10 cellular contexts compared by ENCODE assay signal in the genomic region with DNA sequence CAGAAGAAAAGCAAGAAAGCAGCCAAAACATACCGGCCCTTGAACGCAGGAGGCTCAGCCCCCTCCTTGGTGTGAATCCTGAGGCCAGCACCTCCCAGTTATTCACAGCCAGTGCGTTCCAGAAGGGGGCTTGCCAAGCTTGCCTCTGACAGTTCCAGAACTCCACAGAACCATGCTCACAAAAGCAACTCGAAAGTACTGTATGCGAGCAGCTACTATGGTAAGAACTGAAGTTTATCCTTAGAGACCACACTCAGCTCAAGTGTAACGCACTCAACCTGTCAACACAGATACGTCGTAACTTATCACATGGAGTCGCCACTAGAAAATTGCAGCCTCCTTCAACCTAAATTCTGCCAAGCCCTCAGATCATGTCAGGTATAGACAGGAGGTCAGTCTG. TPM values are rescaled to one million over a fixed set of nuclear protein-coding genes. Genes with fewer than 3 reads are reported as not detected.
DNase-seq lines count a peak whose midpoint lies in the region; ATAC-seq and TF ChIP-seq lines count a peak whose summit lies in the region.
"Had no signal": no experiment of that assay in that cellular context is flagged by ENCODE, and none has a peak within 500 bp of the region (broad histone marks: within the 10 kb centered on the region; RNA-seq: fewer than 3 reads in every experiment).

No MANE protein-coding gene starts in this region.

- no peaks in the 10 kb centered on the region for H3K9me3 Mint-ChIP-seq in CD8-positive, alpha-beta memory T cell
- H3K9me3 Mint-ChIP-seq in osteocyte (ENCODE audit: unreplicated experiment) = no peaks in the 10 kb centered on the region

- peaks cover 0 to 9% (median 0%) of the 10 kb centered on the region in 3 donors for H3K36me3 Mint-ChIP-seq in CD8-positive, alpha-beta memory T cell
- peaks cover 2% of the 10 kb centered on the region for H3K36me3 Mint-ChIP-seq in osteocyte (ENCODE audit: unreplicated experiment)

- peaks cover 56% of the 10 kb centered on the region for H3K79me2 ChIP-seq in PC-3 (ENCODE audit: low read length)

- DNase-seq in CD8-positive, alpha-beta memory T cell = no peak
- peak; percentile 15 for DNase-seq in PC-3
- peak; percentile 83 to 85 for DNase-seq in erythroblast (lab: John Stamatoyannopoulos, UW)
- no peak for DNase-seq in osteocyte (ENCODE audit: extremely low spot score, unreplicated experiment)
- DNase-seq in stimulated activated CD4-positive, alpha-beta T cell treated with anti-CD3 and anti-CD28 coated beads, Interleukin-4, amount 100 ng/mL, for 4 hours = no peak
- DNase-seq in AG08396 (ENCODE audit: low spot score) = no peak
- DNase-seq in HuH-7 (ENCODE audit: low spot score) = no peak
- DNase-seq: effector CD4-positive, alpha-beta T cell; NCI-H510A had no signal

- H3F3A ChIP-seq in PC-3 (ENCODE audit: low read length, unreplicated experiment) = no peaks in the 10 kb centered on the region

- H3K4me3 ChIP-seq in CD8-positive, alpha-beta memory T cell (ENCODE audit: low read length) = peak overlapping the region; percentile 70
- peak overlapping the region; percentile 96 for H3K4me3 ChIP-seq in PC-3 (ENCODE audit: low read length)

- ATAC-seq in PC-3 (peak; percentile 8; the same call in 1 of the 2 replicates), HG03342 (IDR thresholded peaks at IDR 0.05; ENCODE audit: unreplicated experiment) (no peak)

- peaks cover 27 to 41% (median 28%) of the 10 kb centered on the region in 3 donors for H3K4me1 Mint-ChIP-seq in CD8-positive, alpha-beta memory T cell
- peaks cover 15% of the 10 kb centered on the region for H3K4me1 Mint-ChIP-seq in osteocyte (ENCODE audit: unreplicated experiment)

- H3K27ac Mint-ChIP-seq in CD8-positive, alpha-beta memory T cell = peak overlapping the region in 6 of 8 donors; percentile 55 to 93 (median 83)
- peak overlapping the region; percentile 87 for H3K27ac Mint-ChIP-seq in osteocyte (ENCODE audit: unreplicated experiment)

- peak; percentile 67 for TF ChIP-seq POLR2A in erythroblast (IDR thresholded peaks at IDR 0.05; ENCODE audit: low read length)

- CTCF ChIA-PET in CD8-positive, alpha-beta memory T cell (lab: Charles Lee) = interaction anchor here (0.8 to 1.8 kb wide), 2 partner anchors 52 to 162 kb away, joined by 3 to 7 read pairs; partner anchors contain the start of gene CAMSAP1
- CTCF ChIA-PET in PC-3 (lab: Charles Lee) = interaction anchor here (0.7 to 0.8 kb wide), 2 partner anchors 130 to 164 kb away, joined by 3 to 4 read pairs; no protein-coding TSS in a partner anchor

- peak overlapping the region; percentile 79 to 92 (median 86) for H3K4me3 Mint-ChIP-seq in CD8-positive, alpha-beta memory T cell
- H3K4me3 Mint-ChIP-seq in osteocyte (ENCODE audit: unreplicated experiment) = peak overlapping the region; percentile 88

- no peak overlapping the region for H2AFZ ChIP-seq in PC-3 (ENCODE audit: low read length)

- POLR2A ChIA-PET in CD8-positive, alpha-beta memory T cell (lab: Charles Lee) = interaction anchor here (0.7 kb wide), 1 partner anchor 51 kb away, joined by 3 read pairs; no protein-coding TSS in a partner anchor
- POLR2A ChIA-PET in PC-3 (lab: Charles Lee; ENCODE audit: unreplicated experiment) = no interaction called here

- no peaks in the 10 kb centered on the region for H3K9me3 ChIP-seq in CD8-positive, alpha-beta memory T cell (ENCODE audit: low read length)
- no peaks in the 10 kb centered on the region for H3K9me3 ChIP-seq in PC-3 (ENCODE audit: low read length)

- no peaks in the 10 kb centered on the region for H3K27me3 ChIP-seq in CD8-positive, alpha-beta memory T cell (ENCODE audit: insufficient read depth, low read length, poor library complexity, severe bottlenecking)
- no peaks in the 10 kb centered on the region for H3K27me3 ChIP-seq in PC-3 (ENCODE audit: low read length)

- H3K4me1 ChIP-seq in CD8-positive, alpha-beta memory T cell (ENCODE audit: insufficient read depth, low read length) = peaks cover 16% of the 10 kb centered on the region
- H3K4me1 ChIP-seq in PC-3 (ENCODE audit: insufficient read depth, low read length) = peaks cover 10% of the 10 kb centered on the region

- peak overlapping the region; percentile 83 for H3K27ac ChIP-seq in CD8-positive, alpha-beta memory T cell (ENCODE audit: low read depth, low read length)
- no peak overlapping the region for H3K27ac ChIP-seq in PC-3 (ENCODE audit: low read length)

- peaks cover 7% of the 10 kb centered on the region; the same call in 1 of the 2 replicates for H4K20me1 ChIP-seq in PC-3 (ENCODE audit: low read length)

- no peaks in the 10 kb centered on the region for H3K27me3 Mint-ChIP-seq in CD8-positive, alpha-beta memory T cell
- H3K27me3 Mint-ChIP-seq in osteocyte (ENCODE audit: unreplicated experiment) = peaks cover 15% of the 10 kb centered on the region

- peak overlapping the region; percentile 100 for H3K4me2 ChIP-seq in PC-3 (ENCODE audit: low read length)

- H3K9me2 ChIP-seq in PC-3 (replicated peaks; ENCODE audit: low read length) = no peaks in the 10 kb centered on the region

- H3K9ac ChIP-seq in PC-3 (ENCODE audit: low read length) = peak overlapping the region; percentile 81

- H3K36me3 ChIP-seq in CD8-positive, alpha-beta memory T cell (ENCODE audit: insufficient read depth, low read length) = peaks cover 2% of the 10 kb centered on the region
- H3K36me3 ChIP-seq in PC-3 (ENCODE audit: low read depth, low read length) = no peaks in the 10 kb centered on the region

- intact Hi-C loops in PC-3 (cut with micrococcal nuclease) = loop anchor here (5.0 kb wide), 1 partner anchor 53 kb away; the partner anchor contains the start of gene CAMSAP1

- no peak for TF ChIP-seq CTCF in PC-3 (conservative IDR thresholded peaks at IDR 0.05; ENCODE audit: low read depth, low read length)
- no peak for TF ChIP-seq CTCF in osteocyte (IDR thresholded peaks at IDR 0.05)

- no TSS peak for BruUV-seq in PC-3 (replicated peaks; lab: Mats Ljungman, UMichigan)

RNA-seq across cellular contexts. Expression of gene UBAC1, which starts 1.4 kb away (rescaled TPM):
- 10 to 100 TPM; 36.3 to 38.1 TPM for total RNA-seq in CD8-positive, alpha-beta memory T cell
- polyA plus RNA-seq in CD8-positive, alpha-beta memory T cell = 27.1 TPM
- total RNA-seq in PC-3 (2014; rRNA removed) = 65.9 and 77.3 TPM in 2 replicates
- total RNA-seq in osteocyte = 38.9 and 41.9 TPM in 2 replicates

RNA-seq across cellular contexts. Expression of gene CAMSAP1, which starts 52.5 kb away (rescaled TPM):
- total RNA-seq in CD8-positive, alpha-beta memory T cell = 10 to 100 TPM; 30.4 to 33.7 TPM
- polyA plus RNA-seq in CD8-positive, alpha-beta memory T cell = 2.2 TPM
- total RNA-seq in PC-3 (2014; rRNA removed) (16.4 and 32.0 TPM in 2 replicates), osteocyte (34.4 and 37.1 TPM in 2 replicates)

Comparison
In these comparisons a context has a peak if more than half of its experiments do, and no peak if none do; other contexts are left out.
1. DNase-seq: peak in PC-3 (single experiment) and erythroblast (2 of 2); none in CD8-positive, alpha-beta memory T cell (0 of 5), osteocyte (single experiment), stimulated activated CD4-positive, alpha-beta T cell treated with anti-CD3 and anti-CD28 coated beads, Interleukin-4, amount 100 ng/mL, for 4 hours (0 of 2), AG08396 (single experiment) and HuH-7 (single experiment).